ENCODE assay signal across 19 cellular contexts in the genomic region with DNA sequence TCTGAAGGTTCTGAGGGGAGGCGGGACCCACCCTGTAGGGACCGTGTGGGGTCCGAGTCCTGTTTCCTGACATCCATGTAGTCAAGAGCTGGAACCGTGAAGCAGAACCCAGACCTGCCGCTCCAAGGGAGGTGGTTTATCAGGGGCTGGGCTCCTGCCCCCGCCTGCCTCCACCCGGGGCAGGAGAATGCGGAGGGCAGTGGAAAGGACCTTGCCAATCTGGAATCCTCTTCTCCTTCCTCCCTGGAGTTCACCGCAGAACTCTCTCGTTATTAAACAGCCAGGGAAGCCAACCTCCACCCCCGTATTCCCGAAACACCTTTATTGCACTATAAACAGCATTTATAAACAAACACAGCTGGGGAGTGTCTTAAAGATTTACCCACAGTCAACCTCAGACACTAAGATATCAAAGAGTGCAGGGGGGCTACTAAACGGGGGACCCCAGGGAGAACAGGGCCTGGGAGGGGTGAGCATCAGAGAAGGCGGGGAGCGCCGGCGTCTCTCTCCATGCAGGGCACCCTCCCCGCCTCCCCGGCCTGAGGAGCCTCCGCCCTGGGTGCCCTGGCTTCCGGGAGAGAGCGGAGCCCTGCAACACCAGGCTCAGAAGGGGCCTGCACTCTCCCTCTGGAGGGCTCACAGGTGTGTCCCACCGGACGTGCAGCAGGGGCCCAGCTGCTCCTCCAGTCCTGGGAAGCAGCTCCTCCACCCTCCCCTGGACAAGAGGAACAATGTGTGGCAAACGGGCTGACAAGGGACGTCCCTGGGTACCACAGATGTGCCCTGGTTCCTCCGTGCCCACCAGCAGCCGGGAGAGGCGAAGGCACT. TPM values are rescaled to one million over a fixed set of nuclear protein-coding genes. Genes with fewer than 3 reads are reported as not detected.
DNase-seq lines count a peak whose midpoint lies in the region; ATAC-seq and TF ChIP-seq lines count a peak whose summit lies in the region.
"Had no signal": no experiment of that assay in that cellular context is flagged by ENCODE, and none has a peak within 500 bp of the region (broad histone marks: within the 10 kb centered on the region; RNA-seq: fewer than 3 reads in every experiment).

No MANE protein-coding gene starts in this region.

- in situ Hi-C loops in GM13977 (cut with MboI; ENCODE audit: low pct_unique_long_range_greater_than_20kb, low sequenced_read_pairs, unreplicated experiment): no loop called here

- no peaks in the 10 kb centered on the region for H3K9me3 Mint-ChIP-seq in activated T-cell treated with anti-CD3 and anti-CD28 coated beads, Interleukin-2, amount 50 U/mL, for 24 hours
- peaks cover 0 to 18% (median 6%) of the 10 kb centered on the region in 7 donors for H3K9me3 Mint-ChIP-seq in CD14-positive monocyte
- H3K9me3 Mint-ChIP-seq: activated CD4-positive, alpha-beta T cell treated with anti-CD3 and anti-CD28 coated beads, Interleukin-2, amount 10 ng/mL, durations not matched to agents 7 days and 5 days; activated T-cell treated with anti-CD3 and anti-CD28 coated beads, Interleukin-2, amount 50 U/mL, for 72 hours had no signal

- H3K27ac Mint-ChIP-seq in activated T-cell treated with anti-CD3 and anti-CD28 coated beads, Interleukin-2, amount 50 U/mL, for 24 hours: no peak overlapping the region
- peak overlapping the region in 1 of 7 donors; percentile 26 for H3K27ac Mint-ChIP-seq in CD14-positive monocyte
- H3K27ac Mint-ChIP-seq: activated CD4-positive, alpha-beta T cell treated with anti-CD3 and anti-CD28 coated beads, Interleukin-2, amount 10 ng/mL, durations not matched to agents 7 days and 5 days; activated T-cell treated with anti-CD3 and anti-CD28 coated beads, Interleukin-2, amount 50 U/mL, for 72 hours had no signal

- H3K9me3 ChIP-seq in BLaER1 (no peaks in the 10 kb centered on the region), osteoblast (ENCODE audit: low read depth, low read length) (no peaks in the 10 kb centered on the region)
- H3K9me3 ChIP-seq: SJCRH30 had no signal

- peak overlapping the region; percentile 12; the same call in 1 of the 2 replicates for H3K9ac ChIP-seq in BLaER1

- peaks cover 5% of the 10 kb centered on the region for H3K4me1 Mint-ChIP-seq in activated T-cell treated with anti-CD3 and anti-CD28 coated beads, Interleukin-2, amount 50 U/mL, for 24 hours (ENCODE audit: low read depth)
- peaks cover 3% of the 10 kb centered on the region for H3K4me1 Mint-ChIP-seq in CD14-positive monocyte

- H3K27me3 Mint-ChIP-seq in activated T-cell treated with anti-CD3 and anti-CD28 coated beads, Interleukin-2, amount 50 U/mL, for 24 hours: peaks cover 38% of the 10 kb centered on the region
- peaks cover 18 to 49% (median 20%) of the 10 kb centered on the region in 3 donors for H3K27me3 Mint-ChIP-seq in CD14-positive monocyte (ENCODE audit: low read depth in 3 of 3)

- no peak overlapping the region for H2AFZ ChIP-seq in osteoblast (ENCODE audit: low read length)

- ATAC-seq in foreskin keratinocyte: peak; percentile 15
- ATAC-seq in HG02642 (IDR thresholded peaks at IDR 0.05; ENCODE audit: poor library complexity, unreplicated experiment): no peak
- ATAC-seq: activated T-cell treated with anti-CD3 and anti-CD28 coated beads, Interleukin-2, amount 50 U/mL, for 72 hours; left cardiac atrium had no signal

- H3K36me3 Mint-ChIP-seq in activated T-cell treated with anti-CD3 and anti-CD28 coated beads, Interleukin-2, amount 50 U/mL, for 24 hours (ENCODE audit: low read depth): no peaks in the 10 kb centered on the region
- H3K36me3 Mint-ChIP-seq in CD14-positive monocyte: peaks cover 0 to 2% of the 10 kb centered on the region in 2 donors

- H3K27ac ChIP-seq in BLaER1 (peak overlapping the region; percentile 11; the same call in 1 of the 2 replicates), foreskin keratinocyte (no peak overlapping the region), osteoblast (ENCODE audit: low read depth, low read length) (no peak overlapping the region)
- H3K27ac ChIP-seq: cardiac muscle cell, SJCRH30 had no signal

- H3K4me2 ChIP-seq in BLaER1: peak overlapping the region; percentile 68
- H3K4me2 ChIP-seq in osteoblast (ENCODE audit: insufficient read depth, low read length): no peak overlapping the region

- DNase-seq in GM13977 (ENCODE audit: low spot score) (peak; percentile 42), foreskin keratinocyte (no peak), osteoblast (ENCODE audit: insufficient read length, low spot score, missing footprints) (peak; percentile 91), GM19240 (ENCODE audit: insufficient read length, low spot score) (no peak), CD14-positive monocyte (ENCODE audit: low spot score) (no peak)
- no peak for DNase-seq in activated T-cell treated with anti-CD3 and anti-CD28 coated beads, Interleukin-2, amount 50 U/mL, for 24 hours
- DNase-seq: activated CD4-positive, alpha-beta T cell treated with anti-CD3 and anti-CD28 coated beads, Interleukin-2, amount 10 ng/mL, durations not matched to agents 7 days and 5 days; activated T-cell treated with anti-CD3 and anti-CD28 coated beads, Interleukin-2, amount 50 U/mL, for 72 hours; C1 segment of cervical spinal cord; effector memory CD4-positive, alpha-beta T cell; EL; Karpas-422; left cardiac atrium; NCI-H2227 treated with DMSO at 0.1 percent for 48 hours; SJCRH30; T1000 had no signal

- peak overlapping the region; percentile 25; the same call in 1 of the 2 replicates for H3K4me3 ChIP-seq in BLaER1
- H3K4me3 ChIP-seq in osteoblast (ENCODE audit: insufficient read depth, low read length): no peak overlapping the region
- H3K4me3 ChIP-seq: cardiac muscle cell, SJCRH30 had no signal

- H3K4me1 ChIP-seq in BLaER1 (peaks cover 44% of the 10 kb centered on the region), foreskin keratinocyte (no peaks in the 10 kb centered on the region), osteoblast (ENCODE audit: insufficient read depth, low read length) (no peaks in the 10 kb centered on the region)
- H3K4me1 ChIP-seq: SJCRH30 had no signal

- intact Hi-C loops in CD14-positive monocyte (cut with micrococcal nuclease): no loop called here

- H3K27me3 ChIP-seq in BLaER1 (peaks cover 7% of the 10 kb centered on the region; the same call in 1 of the 2 replicates), foreskin keratinocyte (peaks cover 20% of the 10 kb centered on the region), osteoblast (ENCODE audit: insufficient read depth, low read length) (peaks cover 39% of the 10 kb centered on the region)
- H3K27me3 ChIP-seq: SJCRH30 had no signal

- H3K4me3 Mint-ChIP-seq in activated T-cell treated with anti-CD3 and anti-CD28 coated beads, Interleukin-2, amount 50 U/mL, for 24 hours: no peak overlapping the region
- no peak overlapping the region for H3K4me3 Mint-ChIP-seq in CD14-positive monocyte
- H3K4me3 Mint-ChIP-seq: activated CD4-positive, alpha-beta T cell treated with anti-CD3 and anti-CD28 coated beads, Interleukin-2, amount 10 ng/mL, durations not matched to agents 7 days and 5 days; activated T-cell treated with anti-CD3 and anti-CD28 coated beads, Interleukin-2, amount 50 U/mL, for 72 hours had no signal

- no peaks in the 10 kb centered on the region for H3K79me2 ChIP-seq in osteoblast (ENCODE audit: insufficient read depth, low read length)

- H4K20me1 ChIP-seq in BLaER1 (no peaks in the 10 kb centered on the region; the same call in 1 of the 2 replicates), osteoblast (ENCODE audit: insufficient read depth, low read length) (no peaks in the 10 kb centered on the region)

- TF ChIP-seq CTCF in GM13977 (IDR thresholded peaks at IDR 0.05; ENCODE audit: extremely low read depth, insufficient read depth, missing control alignments) (no peak), foreskin keratinocyte (conservative IDR thresholded peaks at IDR 0.05) (no peak), osteoblast (IDR thresholded peaks at IDR 0.05; ENCODE audit: extremely low read depth, low read depth, low read length) (no peak), CD14-positive monocyte (IDR thresholded peaks at IDR 0.05) (no peak)

- H3K36me3 ChIP-seq in BLaER1 (no peaks in the 10 kb centered on the region), osteoblast (ENCODE audit: insufficient read depth, low read length) (no peaks in the 10 kb centered on the region)
- H3K36me3 ChIP-seq: cardiac muscle cell, SJCRH30 had no signal

RNA-seq across cellular contexts. Expression of a gene that starts 3.6 kb away (rescaled TPM):
- total RNA-seq in foreskin keratinocyte (4.3 and 5.2 TPM in 2 replicates), osteoblast (not detected in 2 replicates)
- polyA plus RNA-seq in foreskin keratinocyte (4.0 and 5.5 TPM in 2 replicates), CD14-positive monocyte (not detected)
- total RNA-seq: activated CD4-positive, alpha-beta T cell treated with anti-CD3 and anti-CD28 coated beads, Interleukin-2, amount 10 ng/mL, durations not matched to agents 7 days and 5 days had no signal

RNA-seq across cellular contexts. Expression of a gene that starts 55.5 kb away (rescaled TPM):
- total RNA-seq in foreskin keratinocyte: 0.42 and 0.54 TPM in 2 replicates
- polyA plus RNA-seq in foreskin keratinocyte: 0.38 and 0.41 TPM in 2 replicates
- total RNA-seq in osteoblast: 0.36 and 1.5 TPM in 2 replicates
- polyA plus RNA-seq in CD14-positive monocyte: not detected
- total RNA-seq: activated CD4-positive, alpha-beta T cell treated with anti-CD3 and anti-CD28 coated beads, Interleukin-2, amount 10 ng/mL, durations not matched to agents 7 days and 5 days had no signal

Comparison
In these comparisons a context has a peak if more than half of its experiments do, and no peak if none do; other contexts are left out.
1. DNase-seq: peak in GM13977 (single experiment) and osteoblast (single experiment); none in foreskin keratinocyte (0 of 2), GM19240 (single experiment), activated T-cell treated with anti-CD3 and anti-CD28 coated beads, Interleukin-2, amount 50 U/mL, for 24 hours (single experiment) and CD14-positive monocyte (single experiment).